8 cellular contexts compared by ENCODE assay signal in the genomic region with DNA sequence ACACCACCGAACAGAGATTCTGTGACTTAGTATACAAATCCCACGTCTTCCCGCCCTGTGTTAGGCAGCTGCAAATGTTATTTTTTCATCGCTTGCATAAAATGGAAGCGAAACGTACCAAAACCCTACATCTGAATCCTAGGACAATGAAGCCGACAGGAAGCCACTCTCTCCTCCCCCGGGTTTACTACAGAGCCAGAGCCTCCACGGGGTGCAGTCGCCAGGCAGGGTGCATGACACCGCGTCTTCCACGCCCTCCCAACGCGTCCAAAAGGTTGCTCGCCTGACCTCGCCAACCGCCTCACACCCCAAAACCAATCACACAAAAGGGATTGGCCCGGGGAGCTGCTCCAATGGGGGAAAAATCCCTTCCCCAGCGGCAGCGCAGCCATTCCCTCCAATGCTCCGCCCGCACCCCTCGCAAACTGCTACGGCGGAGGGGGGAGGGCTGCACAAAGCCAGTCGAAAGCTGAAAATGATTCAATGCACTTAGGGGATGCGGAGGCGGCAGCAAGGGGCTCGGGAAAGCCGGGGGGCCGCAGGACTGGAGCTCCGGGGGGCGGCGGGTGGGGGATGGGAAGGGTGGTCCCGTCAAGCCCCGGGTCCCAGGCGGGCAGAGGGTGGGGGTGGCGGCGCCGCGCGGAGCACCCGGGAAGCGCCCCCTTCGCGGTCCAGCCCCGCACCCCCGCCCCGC. TPM values are rescaled to one million over a fixed set of nuclear protein-coding genes. Genes with fewer than 3 reads are reported as not detected.
A peak's percentile ranks its signal among the peaks of the same experiment; 100 is the strongest.
DNase-seq lines count a peak whose midpoint lies in the region; ATAC-seq, FAIRE-seq and TF ChIP-seq lines count a peak whose summit lies in the region.

No MANE protein-coding gene starts in this region.

- no peaks in the 10 kb centered on the region for H3K36me3 ChIP-seq in KOPT-K1 (ENCODE audit: insufficient read depth, low read length)
- H3K36me3 ChIP-seq in adipocyte (ENCODE audit: control insufficient read depth, insufficient read depth, low read length, severe bottlenecking), result no peaks in the 10 kb centered on the region
- no peaks in the 10 kb centered on the region for H3K36me3 ChIP-seq in heart right ventricle

- DNase-seq in COLO668 (lab: John Stamatoyannopoulos, UW; ENCODE audit: unreplicated experiment) (peak; percentile 61), SK-N-DZ (ENCODE audit: low spot score) (peak; percentile 57), adipocyte (ENCODE audit: low read depth) (peak; percentile 80), heart right ventricle (peak; percentile 67 to 74), posterior vena cava (ENCODE audit: low spot score) (peak; percentile 91), urothelium cell line (ENCODE audit: low spot score) (peak; percentile 52)

- no peak for FAIRE-seq in urothelium cell line (lab: Jason Lieb, UNC)

- H3K27ac ChIP-seq in KOPT-K1 (ENCODE audit: low read depth, low read length, poor library complexity, severe bottlenecking) (peak overlapping the region; percentile 82), heart right ventricle (peak overlapping the region; percentile 87 to 99 (median 97))

- ATAC-seq in GM21528 (IDR thresholded peaks at IDR 0.05; ENCODE audit: low FRiP score, unreplicated experiment) (peak; percentile 22), heart right ventricle (peak in 6 of 8 donors; percentile 13 to 29 (median 20))

- TF ChIP-seq CTCF in heart right ventricle (IDR thresholded peaks at IDR 0.05), result no peak

- H3K4me3 ChIP-seq in adipocyte (ENCODE audit: low read length) (peak overlapping the region; percentile 87), heart right ventricle (peak overlapping the region; percentile 69 to 95 (median 86))

- H3K27me3 ChIP-seq in adipocyte (replicated peaks; ENCODE audit: control insufficient read depth, insufficient read depth, low read length) (no peaks in the 10 kb centered on the region), heart right ventricle (no peaks in the 10 kb centered on the region)

- intact Hi-C loops in heart right ventricle (cut with DNase I), result loop anchor here in 1 of 10 donors (5.0 kb wide), 1 partner anchor 37 kb away; no protein-coding TSS in a partner anchor
- intact Hi-C loops in posterior vena cava (cut with DNase I), result no loop called here

- peaks cover 6% of the 10 kb centered on the region for H3K9me3 ChIP-seq in KOPT-K1 (ENCODE audit: insufficient read depth, low read length, poor library complexity, severe bottlenecking)
- H3K9me3 ChIP-seq in adipocyte (ENCODE audit: control insufficient read depth, low read length), result no peaks in the 10 kb centered on the region
- H3K9me3 ChIP-seq in heart right ventricle, result no peaks in the 10 kb centered on the region

- 1% methylated on average over 50 of the region's 50 CpGs for WGBS in heart right ventricle, 2 donors

- H3K4me1 ChIP-seq in adipocyte (ENCODE audit: control insufficient read depth, insufficient read depth, low read length) (peaks cover 47% of the 10 kb centered on the region), heart right ventricle (peaks cover 3 to 64% (median 57%) of the 10 kb centered on the region in 9 donors)

- peak overlapping the region; percentile 99 for H3K9ac ChIP-seq in adipocyte (ENCODE audit: low read length)

RNA-seq across cellular contexts. Expression of gene CEP170, which starts 0.7 kb away (rescaled TPM):
- polyA plus RNA-seq in SK-N-DZ (2014; cell fraction: cytosol; rRNA removed), result 95.5 and 117 TPM in 2 replicates
- 91.0 and 130 TPM in 2 replicates for polyA plus RNA-seq in SK-N-DZ (2014; cell fraction: nucleus; rRNA removed)
- total RNA-seq in heart right ventricle (10 to 100 TPM; 37.2 to 75.5 (median 56.0) TPM), posterior vena cava (10 to 100 TPM; 73.7 to 77.0 TPM)
- polyA plus RNA-seq in heart right ventricle, result 10 to 100 TPM in 1 of 2 donors, 1 to 10 TPM in 1; 7.3 to 35.4 TPM

RNA-seq across cellular contexts. Expression of gene SDCCAG8, which starts 1.5 kb away (rescaled TPM):
- 27.0 and 28.1 TPM in 2 replicates for polyA plus RNA-seq in SK-N-DZ (2014; cell fraction: cytosol; rRNA removed)
- 19.6 and 21.6 TPM in 2 replicates for polyA plus RNA-seq in SK-N-DZ (2014; cell fraction: nucleus; rRNA removed)
- 10 to 100 TPM; 17.0 to 37.1 (median 29.1) TPM for total RNA-seq in heart right ventricle
- 10 to 100 TPM in 1 of 2 donors, 1 to 10 TPM in 1; 7.7 to 20.3 TPM for polyA plus RNA-seq in heart right ventricle
- total RNA-seq in posterior vena cava, result 10 to 100 TPM; 40.8 to 52.1 TPM

Comparison
In these comparisons a context has a peak if more than half of its experiments do, and no peak if none do; other contexts are left out.
1. Peak in every context shown above with its lines: DNase-seq, ATAC-seq, H3K4me3 ChIP-seq and H3K27ac ChIP-seq.